ENCODE assay signal across 10 cellular contexts in the genomic region with DNA sequence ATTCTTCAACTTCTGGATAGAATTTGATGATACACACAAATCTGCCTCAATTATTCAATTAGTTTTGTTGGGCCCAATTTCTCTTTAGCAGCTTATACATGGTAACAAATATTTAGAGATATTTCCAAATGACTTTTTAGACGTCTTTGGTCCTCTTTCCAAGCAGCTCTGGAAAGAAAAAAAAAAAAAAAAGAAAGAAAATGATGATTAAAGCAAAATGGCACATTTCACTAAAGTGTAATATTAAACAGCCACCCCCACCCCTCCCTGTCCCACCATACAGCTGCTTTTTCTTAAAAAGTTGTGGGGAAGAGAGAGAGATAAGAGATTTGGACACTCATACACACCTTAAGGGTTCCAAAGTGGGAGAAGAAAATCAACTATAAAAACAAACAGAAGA. TPM values are rescaled to one million over a fixed set of nuclear protein-coding genes. Genes with fewer than 3 reads are reported as not detected.
DNase-seq lines count a peak whose midpoint lies in the region; ATAC-seq, FAIRE-seq and TF ChIP-seq lines count a peak whose summit lies in the region.
"Had no signal": no experiment of that assay in that cellular context is flagged by ENCODE, and none has a peak within 500 bp of the region (broad histone marks: within the 10 kb centered on the region; RNA-seq: fewer than 3 reads in every experiment).

No MANE protein-coding gene starts in this region.

- POLR2A ChIA-PET in Panc1 (lab: Charles Lee), result no interaction called here
- POLR2A ChIA-PET in GM10248 (lab: Yijun Ruan, JAX), result interaction anchor here (0.7 kb wide), 1 partner anchor 426 kb away, joined by 3 read pairs; the partner anchor contains the start of gene BLZF1

- no peaks in the 10 kb centered on the region for H4K20me1 ChIP-seq in DND-41 (ENCODE audit: insufficient read depth, low read length)

- H3K4me1 ChIP-seq in DND-41 (ENCODE audit: insufficient read depth, low read length) (peaks cover 59% of the 10 kb centered on the region), Panc1 (ENCODE audit: control insufficient read depth, insufficient read depth, low read length) (peaks cover 7% of the 10 kb centered on the region), esophagus (ENCODE audit: control insufficient read depth in 2 of 2, insufficient read depth in 2 of 2, low read length in 1 of 2) (no peaks in the 10 kb centered on the region), pancreas (peaks cover 0 to 20% (median 6%) of the 10 kb centered on the region in 3 donors)

- WGBS in esophagus, 2 donors, result 25 to 38% methylated on average over 1 of the region's 1 CpG
- WGBS in pancreas, 2 donors, result 21 to 37% methylated on average over 1 of the region's 1 CpG

- H3K9ac ChIP-seq in DND-41 (ENCODE audit: low read depth, low read length), result peak overlapping the region; percentile 89

- DNase-seq in DND-41, result no peak
- no peak for DNase-seq in Panc1 (ENCODE audit: low read depth, low spot score)
- DNase-seq in pancreas, result no peak
- no peak for DNase-seq in GM10248 (ENCODE audit: extremely low spot score)
- DNase-seq: NCI-H1417 treated with DMSO at 0.1 percent for 48 hours; stimulated activated CD4-positive, alpha-beta T cell treated with anti-CD3 and anti-CD28 coated beads, Interleukin-4, amount 100 ng/mL, for 24 hours had no signal

- H2AFZ ChIP-seq in DND-41 (ENCODE audit: low read depth, low read length), result peak overlapping the region; percentile 89

- peaks cover 27% of the 10 kb centered on the region for H3K36me3 ChIP-seq in DND-41 (ENCODE audit: insufficient read depth, low read length)
- no peaks in the 10 kb centered on the region; the same call in 1 of the 2 replicates for H3K36me3 ChIP-seq in Panc1 (ENCODE audit: control insufficient read depth, insufficient read depth, low read length)
- H3K36me3 ChIP-seq in esophagus (ENCODE audit: control insufficient read depth in 2 of 2, insufficient read depth in 2 of 2, low read length in 1 of 2), result no peaks in the 10 kb centered on the region
- H3K36me3 ChIP-seq in pancreas, result no peaks in the 10 kb centered on the region

- intact Hi-C loops in Panc1 (cut with micrococcal nuclease; ENCODE audit: unreplicated experiment) (no loop called here), pancreas (cut with DNase I) (no loop called here)

- no TSS peak for BruUV-seq in Panc1 (replicated peaks; lab: Mats Ljungman, UMichigan)

- peak overlapping the region; percentile 75 for H3K4me2 ChIP-seq in DND-41 (ENCODE audit: insufficient read depth, low read length)

- FAIRE-seq in pancreas (lab: Jason Lieb, UNC), result no peak

- no peaks in the 10 kb centered on the region for H3K27me3 ChIP-seq in DND-41 (ENCODE audit: insufficient read depth, low read length, poor library complexity)
- H3K27me3 ChIP-seq in Panc1 (ENCODE audit: control insufficient read depth, insufficient read depth, low read length), result 0 out of 2 replicates have a peak, but pooled peaks cover 2% of the 10 kb centered on the region
- H3K27me3 ChIP-seq in esophagus (ENCODE audit: control insufficient read depth in 1 of 2, insufficient read depth in 2 of 2, low read length in 2 of 2), result no peaks in the 10 kb centered on the region
- no peaks in the 10 kb centered on the region for H3K27me3 ChIP-seq in pancreas

- TF ChIP-seq CTCF in DND-41 (IDR thresholded peaks at IDR 0.05; ENCODE audit: borderline replicate concordance, extremely low read depth, low read length, poor library complexity, severe bottlenecking), result no peak
- TF ChIP-seq CTCF in Panc1 (IDR thresholded peaks at IDR 0.05), result no peak
- TF ChIP-seq CTCF in pancreas (IDR thresholded peaks at IDR 0.05), result no peak
- TF ChIP-seq CTCF in GM10248 (IDR thresholded peaks at IDR 0.05; ENCODE audit: control extremely low read depth, extremely low read depth, low read depth, missing control alignments), result no peak

- in situ Hi-C loops in Panc1 (cut with HindIII; ENCODE audit: low pct_unique_long_range_greater_than_20kb, low sequenced_read_pairs), result no loop called here

- CTCF ChIA-PET in Panc1 (lab: Charles Lee) (interaction anchor here (1.5 kb wide), 1 partner anchor 207 kb away, joined by 4 read pairs; the partner anchor contains the start of gene F5), GM10248 (lab: Yijun Ruan, JAX) (interaction anchor here (0.6 to 1.9 kb wide), 2 partner anchors 16 to 82 kb away, joined by 3 to 12 read pairs; no protein-coding TSS in a partner anchor)

- ATAC-seq in DND-41 (ENCODE audit: insufficient read depth, low read depth) (no peak), Panc1 (no peak), pancreas (no peak), HG02970 (IDR thresholded peaks at IDR 0.05; ENCODE audit: low FRiP score, unreplicated experiment) (no peak), HG03442 (IDR thresholded peaks at IDR 0.05; ENCODE audit: unreplicated experiment) (no peak), HG03457 (IDR thresholded peaks at IDR 0.05; ENCODE audit: unreplicated experiment) (no peak)

- H3K79me2 ChIP-seq in DND-41 (ENCODE audit: insufficient read depth, low read length), result peaks cover 59% of the 10 kb centered on the region

- H3K9me3 ChIP-seq in DND-41 (ENCODE audit: insufficient read depth, low read length, severe bottlenecking) (no peaks in the 10 kb centered on the region), Panc1 (ENCODE audit: control insufficient read depth, insufficient read depth, low read depth, low read length) (no peaks in the 10 kb centered on the region), esophagus (ENCODE audit: control insufficient read depth in 2 of 2, insufficient read depth in 1 of 2, low read depth in 1 of 2, low read length in 1 of 2) (no peaks in the 10 kb centered on the region), pancreas (no peaks in the 10 kb centered on the region)

- H3K4me3 ChIP-seq in DND-41 (ENCODE audit: low read depth in 1 of 2, low read length in 2 of 2), result peak overlapping the region; percentile 90 to 97
- H3K4me3 ChIP-seq in Panc1 (ENCODE audit: low read depth in 2 of 2, low read length in 2 of 2), result peak overlapping the region; percentile 75 to 96
- H3K4me3 ChIP-seq in esophagus (ENCODE audit: low read depth in 1 of 2, low read length in 2 of 2), result peak overlapping the region; percentile 79 to 85
- H3K4me3 ChIP-seq in pancreas, result peak overlapping the region in 3 of 4 donors; percentile 45 to 73 (median 59)

- peak overlapping the region; percentile 99 for H3K27ac ChIP-seq in DND-41 (ENCODE audit: low read length)
- H3K27ac ChIP-seq in Panc1 (ENCODE audit: low read length), result peak overlapping the region; percentile 92
- peak overlapping the region in 1 of 2 donors; percentile 21 for H3K27ac ChIP-seq in esophagus (ENCODE audit: low read depth in 2 of 2, low read length in 1 of 2)
- H3K27ac ChIP-seq in pancreas, result no peak overlapping the region

RNA-seq across cellular contexts. Expression of gene METTL18, which starts 1.0 kb away (rescaled TPM):
- total RNA-seq in Panc1 (2021; ENCODE audit: unreplicated experiment) (4.1 TPM), pancreas (1 to 10 TPM; 1.5 to 3.8 (median 3.5) TPM)
- polyA plus RNA-seq in Panc1 (2012; ENCODE audit: insufficient read length), result 2.8 TPM
- polyA plus RNA-seq in esophagus (1 to 10 TPM; 5.7 to 5.8 TPM), pancreas (1 to 10 TPM; 3.2 to 5.0 TPM)

RNA-seq across cellular contexts. Expression of gene SELE, which starts 59.9 kb away (rescaled TPM):
- not detected for total RNA-seq in Panc1 (2021; ENCODE audit: unreplicated experiment)
- polyA plus RNA-seq in Panc1 (2012; ENCODE audit: insufficient read length), result not detected
- polyA plus RNA-seq in esophagus, result under 1 TPM; 0.25 to 0.57 TPM
- 1 to 10 TPM in 2 of 6 donors, under 1 TPM in 3, not detected in 1; 0.51 to 3.1 (median 0.69) TPM for total RNA-seq in pancreas
- 1 to 10 TPM in 1 of 2 donors, under 1 TPM in 1; 0.61 to 2.3 TPM for polyA plus RNA-seq in pancreas

Comparison
In these comparisons a context has a peak if more than half of its experiments do, and no peak if none do; other contexts are left out.
1. H3K27ac ChIP-seq: peak in DND-41 (single experiment) and Panc1 (single experiment); none in pancreas (0 of 4).
2. Peak in every context shown above with its lines, with median percentiles within 50 percentile points of each other: H3K4me3 ChIP-seq.